Comparison of ENCODE assay signal across 22 cellular contexts in the genomic region with DNA sequence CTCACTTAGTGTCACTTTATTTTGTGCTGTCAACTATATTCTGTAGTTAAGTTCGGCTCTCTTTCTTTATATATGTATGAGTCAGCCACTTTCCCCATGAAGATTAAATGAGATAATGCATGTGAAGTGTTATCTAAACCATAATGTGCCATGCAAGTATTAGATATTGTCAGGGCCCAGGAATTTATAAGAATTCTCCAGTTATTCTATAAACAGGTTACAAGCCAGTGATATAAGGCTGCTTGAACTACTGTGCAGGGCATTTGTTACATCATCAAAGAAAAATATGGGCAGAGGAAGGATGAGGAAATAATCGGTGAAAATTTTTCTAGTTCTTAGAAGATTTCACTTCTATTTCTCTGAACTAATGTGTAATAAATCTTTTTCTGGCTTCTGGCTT.
"Had no signal": no experiment of that assay in that cellular context is flagged by ENCODE, and none has a peak within 500 bp of the region (broad histone marks: within the 10 kb centered on the region; RNA-seq: fewer than 3 reads in every experiment).

No MANE protein-coding gene starts in this region.

- H3K36me3 Mint-ChIP-seq: activated naive CD4-positive, alpha-beta T cell treated with anti-CD3 and anti-CD28 coated beads, Interleukin-2, amount 50 U/mL, for 24 hours; memory B cell had no signal

- ATAC-seq: psoas muscle, right cardiac atrium had no signal

- H3K27ac ChIP-seq: psoas muscle, skin epidermis, thoracic aorta, VCaP had no signal

- H3K27ac Mint-ChIP-seq: activated naive CD4-positive, alpha-beta T cell treated with anti-CD3 and anti-CD28 coated beads, Interleukin-2, amount 50 U/mL, for 24 hours; memory B cell had no signal

- H3K9me3 ChIP-seq: psoas muscle, thoracic aorta had no signal

- DNase-seq: activated CD4-positive, CD25-positive, alpha-beta regulatory T cell treated with anti-CD3 and anti-CD28 coated beads, Interleukin-2, amount 50 U/mL, for 72 hours; activated CD8-positive, alpha-beta memory T cell treated with anti-CD3 and anti-CD28 coated beads for 24 hours; activated CD8-positive, alpha-beta memory T cell treated with anti-CD3 and anti-CD28 coated beads, Interleukin-2, amount 50 U/mL, for 48 hours; activated effector memory CD4-positive, alpha-beta T cell treated with Interleukin-2 at 50 U/mL for 16 hours; activated T-cell treated with anti-CD3 and anti-CD28 coated beads, Interleukin-2, amount 50 U/mL, for 48 hours; cerebellar nuclear complex; effector CD4-positive, alpha-beta T cell; foreskin melanocyte; head of caudate nucleus; kidney glomerular epithelial cell; psoas muscle; right cardiac atrium; stimulated activated CD4-positive, alpha-beta T cell treated with anti-CD3 and anti-CD28 coated beads, Interleukin-4, amount 100 ng/mL, for 1 hour; T-helper 1 cell; T-helper 9 cell had no signal

- H3K4me3 ChIP-seq: psoas muscle, skin epidermis, thoracic aorta had no signal

- FAIRE-seq: bronchial epithelial cell had no signal

- H3K9me3 Mint-ChIP-seq: activated naive CD4-positive, alpha-beta T cell treated with anti-CD3 and anti-CD28 coated beads, Interleukin-2, amount 50 U/mL, for 24 hours; memory B cell; neural crest cell had no signal

- H3K4me3 Mint-ChIP-seq: activated naive CD4-positive, alpha-beta T cell treated with anti-CD3 and anti-CD28 coated beads, Interleukin-2, amount 50 U/mL, for 24 hours; memory B cell; neural crest cell had no signal

- H3K4me1 Mint-ChIP-seq: memory B cell had no signal

- H3K4me1 ChIP-seq: psoas muscle had no signal

- H3K36me3 ChIP-seq: thoracic aorta had no signal

- H3K27me3 Mint-ChIP-seq: memory B cell had no signal
